In the genomic region with DNA sequence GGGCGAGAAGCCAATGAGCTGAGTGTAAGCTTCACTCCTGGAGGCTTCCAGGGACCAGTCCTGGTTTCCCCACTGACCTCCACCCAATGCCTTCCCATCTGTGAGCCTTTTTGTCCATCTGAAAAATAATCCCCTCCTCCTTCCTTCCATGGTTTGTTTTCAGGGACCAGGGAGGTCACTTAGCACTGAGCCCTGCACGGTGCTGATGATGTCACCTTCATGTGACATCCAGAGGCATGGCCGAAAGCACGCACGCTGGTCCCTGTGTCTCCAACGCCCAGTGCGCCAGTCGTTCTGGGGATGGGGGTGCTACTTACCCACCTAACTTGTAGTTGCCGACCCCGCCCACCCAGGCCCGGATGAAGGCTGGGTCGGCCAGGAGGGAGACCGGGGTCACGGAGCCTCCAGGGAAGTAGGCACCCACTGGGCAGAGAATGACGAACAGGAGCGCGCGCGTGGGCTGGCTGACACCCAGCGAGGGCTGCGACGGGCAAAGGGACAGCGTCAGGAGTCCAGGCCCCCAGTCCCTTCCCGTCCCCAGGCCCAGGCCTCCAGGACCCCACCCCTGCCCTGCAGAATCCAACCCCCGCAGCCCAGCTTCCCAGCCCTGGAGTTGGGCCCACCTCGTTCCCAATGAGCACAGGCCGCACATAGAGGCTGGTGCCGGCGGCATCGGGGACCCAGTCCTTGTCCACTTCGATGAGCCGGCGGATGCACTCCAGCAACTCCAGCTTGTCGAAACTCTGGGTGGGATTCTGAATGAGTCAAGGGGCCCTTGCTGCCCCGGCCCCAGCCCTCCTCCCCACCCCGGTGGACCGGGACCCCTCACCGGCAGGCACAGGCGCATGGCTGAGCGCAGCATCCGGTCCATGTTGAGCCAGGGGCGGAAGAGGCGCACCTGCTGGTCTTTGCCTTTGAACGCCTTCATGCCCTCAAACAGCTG, we compare ENCODE assay signal across 22 cellular contexts. TPM values are rescaled to one million over a fixed set of nuclear protein-coding genes. Genes with fewer than 3 reads are reported as not detected.
A peak's percentile ranks its signal among the peaks of the same experiment; 100 is the strongest.
DNase-seq lines count a peak whose midpoint lies in the region; ATAC-seq and TF ChIP-seq lines count a peak whose summit lies in the region.
"Had no signal": no experiment of that assay in that cellular context is flagged by ENCODE, and none has a peak within 500 bp of the region (broad histone marks: within the 10 kb centered on the region; RNA-seq: fewer than 3 reads in every experiment).

No MANE protein-coding gene starts in this region.

- no peak for ATAC-seq in HG02763 (IDR thresholded peaks at IDR 0.05; ENCODE audit: unreplicated experiment)
- ATAC-seq: activated CD4-positive, alpha-beta T cell treated with anti-CD3 and anti-CD28 coated beads for 36 hours; PC-3; stimulated activated naive B cell treated with anti-CD40 and anti-IgM and Interleukin-4, amounts not matched to agents 10 μg/mL and 1 μg/mL and 100 μg/mL, for 72 hours had no signal

- intact Hi-C loops in thyroid gland (cut with DNase I) = loop anchor here (5.0 kb wide), 1 partner anchor 173 kb away; no protein-coding TSS in a partner anchor

- peaks cover 36% of the 10 kb centered on the region for H3K4me1 Mint-ChIP-seq in nephron progenitor cell

- DNase-seq in NCI-H69 (lab: John Stamatoyannopoulos, UW) (peak; percentile 90), choroid plexus epithelial cell (ENCODE audit: low read depth) (peak; percentile 15), nephron progenitor cell (no peak), thyroid gland (no peak)
- DNase-seq in stimulated activated CD4-positive, alpha-beta T cell treated with anti-CD3 and anti-CD28 coated beads, Interleukin-4, amount 100 ng/mL, for 4 hours = no peak
- DNase-seq in activated CD4-positive, CD25-positive, alpha-beta regulatory T cell (lab: John Stamatoyannopoulos, UW) = no peak
- DNase-seq: activated CD4-positive, alpha-beta T cell treated with anti-CD3 and anti-CD28 coated beads for 36 hours; CD4-positive, alpha-beta memory T cell; central memory CD4-positive, alpha-beta T cell; NCI-H1436; NCI-H774; PC-3; stimulated activated naive B cell treated with anti-CD40 and anti-IgM and Interleukin-4, amounts not matched to agents 10 μg/mL and 1 μg/mL and 100 μg/mL, for 72 hours; T-helper 9 cell had no signal

- no peaks in the 10 kb centered on the region for H3K27me3 ChIP-seq in BLaER1 treated with 17β-estradiol and CSF1 and Interleukin-3, amounts not matched to agents 10 nM and 100 nM
- no peaks in the 10 kb centered on the region for H3K27me3 ChIP-seq in thyroid gland
- H3K27me3 ChIP-seq: SJSA1, tibial nerve had no signal

- H3K4me3 Mint-ChIP-seq in nephron progenitor cell = no peak overlapping the region
- H3K4me3 Mint-ChIP-seq: activated CD4-positive, alpha-beta T cell treated with anti-CD3 and anti-CD28 coated beads for 36 hours; CD4-positive, alpha-beta memory T cell; stimulated activated naive B cell treated with anti-CD40 and anti-IgM and Interleukin-4, amounts not matched to agents 10 μg/mL and 1 μg/mL and 100 μg/mL, for 72 hours had no signal

- H3K36me3 ChIP-seq in BLaER1 treated with 17β-estradiol and CSF1 and Interleukin-3, amounts not matched to agents 10 nM and 100 nM = peaks cover 0 to 13% (median 0%) of the 10 kb centered on the region in 11 experiments; a peak in 3 of 22 replicates
- H3K36me3 ChIP-seq in thyroid gland = peaks cover 0 to 3% of the 10 kb centered on the region in 2 donors
- H3K36me3 ChIP-seq: SJSA1 had no signal

- peak overlapping the region in 7 of 10 experiments; percentile 18 to 37 (median 25); a peak in 7 of 20 replicates for H3K4me3 ChIP-seq in BLaER1 treated with 17β-estradiol and CSF1 and Interleukin-3, amounts not matched to agents 10 nM and 100 nM
- no peak overlapping the region for H3K4me3 ChIP-seq in choroid plexus epithelial cell (ENCODE audit: low read depth, low read length)
- H3K4me3 ChIP-seq in thyroid gland (replicated peaks in 1 of 3) = no peak overlapping the region
- H3K4me3 ChIP-seq: SJSA1, tibial nerve had no signal

- no peaks in the 10 kb centered on the region for H3K9me3 ChIP-seq in BLaER1 treated with 17β-estradiol and CSF1 and Interleukin-3, amounts not matched to agents 10 nM and 100 nM (replicated peaks in 1 of 11)
- no peaks in the 10 kb centered on the region for H3K9me3 ChIP-seq in thyroid gland
- H3K9me3 ChIP-seq: SJSA1, tibial nerve had no signal

- H3K36me3 Mint-ChIP-seq in nephron progenitor cell (ENCODE audit: low read depth) = peaks cover 11% of the 10 kb centered on the region
- H3K36me3 Mint-ChIP-seq: CD4-positive, alpha-beta memory T cell had no signal

- peaks cover 0 to 2% (median 0%) of the 10 kb centered on the region in 11 experiments; a peak in 2 of 22 replicates for H4K20me1 ChIP-seq in BLaER1 treated with 17β-estradiol and CSF1 and Interleukin-3, amounts not matched to agents 10 nM and 100 nM

- no peaks in the 10 kb centered on the region for H3K27me3 Mint-ChIP-seq in nephron progenitor cell (ENCODE audit: low read depth, poor library complexity)
- H3K27me3 Mint-ChIP-seq: activated CD4-positive, alpha-beta T cell treated with anti-CD3 and anti-CD28 coated beads for 36 hours; CD4-positive, alpha-beta memory T cell; stimulated activated naive B cell treated with anti-CD40 and anti-IgM and Interleukin-4, amounts not matched to agents 10 μg/mL and 1 μg/mL and 100 μg/mL, for 72 hours had no signal

- peaks cover 27 to 59% (median 56%) of the 10 kb centered on the region in 10 experiments for H3K4me1 ChIP-seq in BLaER1 treated with 17β-estradiol and CSF1 and Interleukin-3, amounts not matched to agents 10 nM and 100 nM
- peaks cover 4 to 17% of the 10 kb centered on the region in 2 donors for H3K4me1 ChIP-seq in thyroid gland

- no peak for TF ChIP-seq POLR2A in thyroid gland (IDR thresholded peaks at IDR 0.05)

- H3K27ac Mint-ChIP-seq in nephron progenitor cell = peak overlapping the region; percentile 68
- H3K27ac Mint-ChIP-seq: activated T-helper 2 cell treated with anti-CD3 and anti-CD28 coated beads, Interferon-gamma antibody, Interleukin-2, Interleukin-4, amounts not matched to agents 10 μg/mL and 5 μg/mL and 100 μg/mL, durations not matched to agents 14 hours and 24 hours and 36 hours; stimulated activated naive B cell treated with anti-CD40 and anti-IgM and Interleukin-4, amounts not matched to agents 10 μg/mL and 1 μg/mL and 100 μg/mL, for 72 hours had no signal

- WGBS in thyroid gland, 2 donors = 90 to 92% methylated on average over 18 to 39 of the region's 44 CpGs

- H3K27ac ChIP-seq in BLaER1 treated with 17β-estradiol and CSF1 and Interleukin-3, amounts not matched to agents 10 nM and 100 nM = peak overlapping the region in 10 of 11 experiments; percentile 57 to 86 (median 78); a peak in 19 of 22 replicates
- H3K27ac ChIP-seq in thyroid gland = no peak overlapping the region
- H3K27ac ChIP-seq: SJSA1 had no signal

- H3K9ac ChIP-seq in BLaER1 treated with 17β-estradiol and CSF1 and Interleukin-3, amounts not matched to agents 10 nM and 100 nM = peak overlapping the region; percentile 39 to 81 (median 71); a peak in 20 of 22 replicates

- no peaks in the 10 kb centered on the region for H3K9me3 Mint-ChIP-seq in nephron progenitor cell
- H3K9me3 Mint-ChIP-seq: activated T-helper 2 cell treated with anti-CD3 and anti-CD28 coated beads, Interferon-gamma antibody, Interleukin-2, Interleukin-4, amounts not matched to agents 10 μg/mL and 5 μg/mL and 100 μg/mL, durations not matched to agents 14 hours and 24 hours and 36 hours; CD4-positive, alpha-beta memory T cell; stimulated activated naive B cell treated with anti-CD40 and anti-IgM and Interleukin-4, amounts not matched to agents 10 μg/mL and 1 μg/mL and 100 μg/mL, for 72 hours had no signal

- peak overlapping the region; percentile 65 to 96 (median 90) for H3K4me2 ChIP-seq in BLaER1 treated with 17β-estradiol and CSF1 and Interleukin-3, amounts not matched to agents 10 nM and 100 nM

- TF ChIP-seq CTCF in choroid plexus epithelial cell (conservative IDR thresholded peaks at IDR 0.05; ENCODE audit: low read depth, low read length) (no peak), nephron progenitor cell (IDR thresholded peaks at IDR 0.05) (no peak), thyroid gland (IDR thresholded peaks at IDR 0.05) (no peak)

RNA-seq across cellular contexts. Expression of a gene that starts 11.2 kb away (rescaled TPM):
- 10 to 100 TPM; 35.4 to 52.8 (median 45.9) TPM for total RNA-seq in thyroid gland

RNA-seq across cellular contexts. Expression of a gene that starts 36.7 kb away (rescaled TPM):
- 10 to 100 TPM; 11.9 to 46.8 (median 22.2) TPM for total RNA-seq in thyroid gland
- total RNA-seq: SJSA1 had no signal

RNA-seq across cellular contexts. Expression of a gene that starts 44.3 kb away (rescaled TPM):
- total RNA-seq in thyroid gland = not detected
- total RNA-seq: activated CD4-positive, alpha-beta T cell treated with anti-CD3 and anti-CD28 coated beads for 36 hours; activated T-helper 2 cell treated with anti-CD3 and anti-CD28 coated beads, Interferon-gamma antibody, Interleukin-2, Interleukin-4, amounts not matched to agents 10 μg/mL and 5 μg/mL and 100 μg/mL, durations not matched to agents 14 hours and 24 hours and 36 hours; CD4-positive, alpha-beta memory T cell; endothelial cell of umbilical vein; fibroblast of villous mesenchyme; mononuclear cell; PC-3; SJSA1; tibial nerve had no signal

RNA-seq across cellular contexts. Expression of a gene that starts 47.2 kb away (rescaled TPM):
- 1 to 10 TPM; 1.7 to 3.0 (median 2.0) TPM for total RNA-seq in thyroid gland
- total RNA-seq: mononuclear cell, SJSA1 had no signal

RNA-seq across cellular contexts. Expression of a gene that starts 52.9 kb away (rescaled TPM):
- total RNA-seq in thyroid gland = 1 to 10 TPM in 2 of 4 donors, not detected in 2; 1.1 TPM
- total RNA-seq: activated CD4-positive, alpha-beta T cell treated with anti-CD3 and anti-CD28 coated beads for 36 hours; CD4-positive, alpha-beta memory T cell; mononuclear cell; PC-3; SJSA1 had no signal

Comparison
In these comparisons a context has a peak if more than half of its experiments do, and no peak if none do; other contexts are left out.
1. H3K27ac ChIP-seq: peak in BLaER1 treated with 17β-estradiol and CSF1 and Interleukin-3, amounts not matched to agents 10 nM and 100 nM (10 of 11); none in thyroid gland (0 of 3).
2. H3K4me3 ChIP-seq: peak in BLaER1 treated with 17β-estradiol and CSF1 and Interleukin-3, amounts not matched to agents 10 nM and 100 nM (7 of 10); none in choroid plexus epithelial cell (single experiment) and thyroid gland (0 of 3).
3. DNase-seq: peak in NCI-H69 (single experiment) and choroid plexus epithelial cell (single experiment); none in nephron progenitor cell (single experiment), stimulated activated CD4-positive, alpha-beta T cell treated with anti-CD3 and anti-CD28 coated beads, Interleukin-4, amount 100 ng/mL, for 4 hours (0 of 2), thyroid gland (0 of 2) and activated CD4-positive, CD25-positive, alpha-beta regulatory T cell (0 of 4).